ENCODE assay signal across 8 cellular contexts in the genomic region with DNA sequence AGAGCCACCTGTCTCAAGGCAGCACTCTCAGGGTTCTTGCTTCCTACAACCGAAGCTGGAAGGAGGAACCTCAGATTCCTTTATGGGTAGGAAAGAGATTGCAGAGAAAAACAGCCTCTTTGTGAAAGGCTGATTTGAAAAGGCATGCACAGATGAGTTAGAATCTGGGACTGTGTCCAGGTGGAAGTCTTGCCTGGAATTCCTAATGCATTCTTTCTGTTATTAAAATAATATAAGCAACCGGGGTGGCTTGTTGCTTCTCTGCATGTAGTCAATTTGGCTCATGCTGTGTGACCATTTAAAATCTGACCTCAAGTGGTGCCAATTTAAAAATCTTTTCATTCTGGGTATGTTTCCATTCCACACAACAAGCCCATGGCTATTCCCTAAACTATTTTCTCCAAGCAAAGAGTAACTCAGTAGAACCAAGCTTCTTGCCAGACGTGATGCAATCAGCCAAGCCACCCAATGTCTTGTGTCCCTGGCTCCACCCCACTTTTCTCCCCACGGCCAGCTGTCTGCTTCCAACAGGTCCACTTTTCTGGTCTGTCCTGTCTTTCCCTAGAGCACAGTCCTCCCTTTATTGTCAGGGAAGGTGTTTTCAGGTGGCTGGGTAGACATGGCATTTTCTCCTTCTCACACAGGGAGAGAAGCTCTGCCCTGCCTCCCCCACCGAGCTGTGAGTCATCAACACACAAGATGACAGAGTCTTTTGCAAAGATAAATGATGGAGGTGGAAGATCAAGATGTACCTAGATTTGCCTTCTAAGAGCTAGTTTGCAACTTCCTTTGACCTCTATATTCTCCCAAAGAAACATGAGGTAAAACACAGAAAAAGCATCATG.
A peak's percentile ranks its signal among the peaks of the same experiment; 100 is the strongest.
DNase-seq lines count a peak whose midpoint lies in the region; TF ChIP-seq lines count a peak whose summit lies in the region.

No MANE protein-coding gene starts in this region.

- H3K4me1 ChIP-seq in right atrium auricular region: peaks cover 0 to 30% of the 10 kb centered on the region in 2 donors

- H3K27ac ChIP-seq in right atrium auricular region: peak overlapping the region; percentile 72 to 73

- H3K4me3 Mint-ChIP-seq in activated naive CD4-positive, alpha-beta T cell treated with anti-CD3 and anti-CD28 coated beads for 36 hours: no peak overlapping the region

- TF ChIP-seq CTCF in right atrium auricular region (IDR thresholded peaks at IDR 0.05): no peak

- CTCF ChIA-PET in activated naive CD4-positive, alpha-beta T cell treated with anti-CD3 and anti-CD28 coated beads for 36 hours (lab: Charles Lee): interaction anchor here (0.7 kb wide), 2 partner anchors 24 to 410 kb away, joined by 3 read pairs; no protein-coding TSS in a partner anchor

- no peaks in the 10 kb centered on the region for H3K9me3 Mint-ChIP-seq in activated naive CD4-positive, alpha-beta T cell treated with anti-CD3 and anti-CD28 coated beads for 36 hours

- no peaks in the 10 kb centered on the region for H3K27me3 ChIP-seq in right atrium auricular region

- H3K4me1 Mint-ChIP-seq in activated naive CD4-positive, alpha-beta T cell treated with anti-CD3 and anti-CD28 coated beads for 36 hours (ENCODE audit: low read depth): peaks cover 23% of the 10 kb centered on the region

- H3K9me3 ChIP-seq in right atrium auricular region: no peaks in the 10 kb centered on the region

- no peak overlapping the region for H3K27ac Mint-ChIP-seq in activated naive CD4-positive, alpha-beta T cell treated with anti-CD3 and anti-CD28 coated beads for 36 hours

- no peaks in the 10 kb centered on the region for H3K36me3 ChIP-seq in right atrium auricular region

- peak; percentile 25 for DNase-seq in activated T-cell treated with anti-CD3 and anti-CD28 coated beads for 1 hour (ENCODE audit: low read depth)
- DNase-seq in activated T-cell treated with anti-CD3 and anti-CD28 coated beads, Interleukin-2, amount 50 U/mL, for 1 hour: no peak
- peak; percentile 75 for DNase-seq in activated naive CD4-positive, alpha-beta T cell treated with anti-CD3 and anti-CD28 coated beads for 36 hours
- peak; percentile 91 for DNase-seq in right atrium auricular region (ENCODE audit: low spot score)
- DNase-seq in stimulated activated CD4-positive, alpha-beta T cell treated with anti-CD3 and anti-CD28 coated beads, Interleukin-1b, Interleukin-23, amount 100 ng/mL, for 24 hours (ENCODE audit: low read depth in 4 of 4, low spot score in 1 of 4): peak in 3 of 4 experiments; percentile 16 to 48 (median 43)
- no peak for DNase-seq in cortex of kidney (lab: John Stamatoyannopoulos, UW)
- no peak for DNase-seq in NCI-H2029 treated with DMSO at 0.1 percent for 48 hours (lab: John Stamatoyannopoulos, UW)
- DNase-seq in GF-D8 (lab: John Stamatoyannopoulos, UW): no peak

- no peaks in the 10 kb centered on the region for H3K27me3 Mint-ChIP-seq in activated naive CD4-positive, alpha-beta T cell treated with anti-CD3 and anti-CD28 coated beads for 36 hours (ENCODE audit: low read depth)

- intact Hi-C loops in activated naive CD4-positive, alpha-beta T cell treated with anti-CD3 and anti-CD28 coated beads for 36 hours (cut with micrococcal nuclease): loop anchor here (2.0 kb wide), 1 partner anchor 21 kb away; no protein-coding TSS in a partner anchor

- no peak overlapping the region for H3K4me3 ChIP-seq in right atrium auricular region

- H3K36me3 Mint-ChIP-seq in activated naive CD4-positive, alpha-beta T cell treated with anti-CD3 and anti-CD28 coated beads for 36 hours (ENCODE audit: low read depth): no peaks in the 10 kb centered on the region

Comparison
In these comparisons a context has a peak if more than half of its experiments do, and no peak if none do; other contexts are left out.
1. DNase-seq: peak in activated T-cell treated with anti-CD3 and anti-CD28 coated beads for 1 hour (single experiment), activated naive CD4-positive, alpha-beta T cell treated with anti-CD3 and anti-CD28 coated beads for 36 hours (single experiment), right atrium auricular region (single experiment) and stimulated activated CD4-positive, alpha-beta T cell treated with anti-CD3 and anti-CD28 coated beads, Interleukin-1b, Interleukin-23, amount 100 ng/mL, for 24 hours (3 of 4); none in activated T-cell treated with anti-CD3 and anti-CD28 coated beads, Interleukin-2, amount 50 U/mL, for 1 hour (single experiment), cortex of kidney (single experiment), NCI-H2029 treated with DMSO at 0.1 percent for 48 hours (single experiment) and GF-D8 (single experiment).